Comparison of ENCODE assay signal across 14 cellular contexts in genomic region chr12:124800506-124800905, GRCh38.
DNase-seq lines count a peak whose midpoint lies in the region; ATAC-seq and TF ChIP-seq lines count a peak whose summit lies in the region.
"Had no signal": no experiment of that assay in that cellular context is flagged by ENCODE, and none has a peak within 500 bp of the region (broad histone marks: within the 10 kb centered on the region; RNA-seq: fewer than 3 reads in every experiment).

No MANE protein-coding gene starts in this region.

- no peak overlapping the region for H3K23ac ChIP-seq in IMR-90 (ENCODE audit: low read depth, low read length)

- H3K4me1 Mint-ChIP-seq in neural progenitor cell = peaks cover 36% of the 10 kb centered on the region
- peaks cover 28% of the 10 kb centered on the region for H3K4me1 Mint-ChIP-seq in stimulated activated memory B cell treated with anti-CD40 and anti-IgM and Interleukin-4, amounts not matched to agents 10 μg/mL and 1 μg/mL and 100 μg/mL, for 72 hours

- intact Hi-C loops in IMR-90 (cut with micrococcal nuclease) = no loop called here
- intact Hi-C loops in adrenal gland (cut with DNase I) = no loop called here

- H3K14ac ChIP-seq in IMR-90 (replicated peaks; ENCODE audit: low read depth, low read length) = no peak overlapping the region

- H3K4me1 ChIP-seq in IMR-90 (ENCODE audit: control insufficient read depth, insufficient read depth, low read length) (no peaks in the 10 kb centered on the region; the same call in 1 of the 2 replicates), adrenal gland (replicated peaks in 1 of 2) (peaks cover 8 to 51% of the 10 kb centered on the region in 2 donors), neural progenitor cell (peaks cover 16% of the 10 kb centered on the region), SK-N-SH (ENCODE audit: control insufficient read depth in 1 of 2, insufficient read depth in 2 of 2, low read depth in 1 of 2, low read length in 1 of 2) (peaks cover 0 to 24% of the 10 kb centered on the region in 2 experiments; a peak in 1 of 4 replicates)

- H2BK15ac ChIP-seq in IMR-90 (ENCODE audit: low read depth, low read length) = no peak overlapping the region

- H4K91ac ChIP-seq in IMR-90 (ENCODE audit: insufficient read depth, low read depth, low read length) = no peak overlapping the region

- H2BK20ac ChIP-seq in IMR-90 (ENCODE audit: low read depth, low read length) = no peak overlapping the region

- in situ Hi-C loops in IMR-90 (cut with MboI; ENCODE audit: low sequenced_read_pairs) = no loop called here

- H3K27ac ChIP-seq in IMR-90 (ENCODE audit: insufficient read depth, low read length) (no peak overlapping the region), adrenal gland (peak overlapping the region in 3 of 5 donors; percentile 62 to 73 (median 66)), neural progenitor cell (no peak overlapping the region), SK-N-SH (ENCODE audit: low read depth in 2 of 2, low read length in 1 of 2) (no peak overlapping the region)
- H3K27ac ChIP-seq: A549, C4-2B had no signal

- no peaks in the 10 kb centered on the region; the same call in 1 of the 2 replicates for H3K36me3 ChIP-seq in IMR-90 (ENCODE audit: control insufficient read depth, insufficient read depth, low read length)
- H3K36me3 ChIP-seq in adrenal gland (replicated peaks in 1 of 2) = peaks cover 0 to 53% of the 10 kb centered on the region in 2 donors
- H3K36me3 ChIP-seq in neural progenitor cell = no peaks in the 10 kb centered on the region
- H3K36me3 ChIP-seq in SK-N-SH (replicated peaks in 1 of 2; ENCODE audit: control insufficient read depth in 1 of 2, insufficient read depth in 2 of 2, low read length in 1 of 2) = no peaks in the 10 kb centered on the region

- no peak overlapping the region for H3K4ac ChIP-seq in IMR-90 (ENCODE audit: low read depth, low read length)

- no peaks in the 10 kb centered on the region for H3K9me3 Mint-ChIP-seq in neural progenitor cell
- H3K9me3 Mint-ChIP-seq in stimulated activated memory B cell treated with anti-CD40 and anti-IgM and Interleukin-4, amounts not matched to agents 10 μg/mL and 1 μg/mL and 100 μg/mL, for 72 hours = no peaks in the 10 kb centered on the region
- H3K9me3 Mint-ChIP-seq: CD4-positive, alpha-beta memory T cell; IgD-negative memory B cell had no signal

- no peak overlapping the region for H3K4me3 Mint-ChIP-seq in neural progenitor cell
- H3K4me3 Mint-ChIP-seq in stimulated activated memory B cell treated with anti-CD40 and anti-IgM and Interleukin-4, amounts not matched to agents 10 μg/mL and 1 μg/mL and 100 μg/mL, for 72 hours = no peak overlapping the region
- H3K4me3 Mint-ChIP-seq: CD4-positive, alpha-beta memory T cell; IgD-negative memory B cell had no signal

- no peak overlapping the region for H3K9ac ChIP-seq in IMR-90 (ENCODE audit: low read depth, low read length)
- H3K9ac ChIP-seq in neural progenitor cell = no peak overlapping the region
- no peak overlapping the region for H3K9ac ChIP-seq in SK-N-SH

- H3K79me2 ChIP-seq in neural progenitor cell (ENCODE audit: low read depth) (no peaks in the 10 kb centered on the region), SK-N-SH (ENCODE audit: insufficient read depth) (no peaks in the 10 kb centered on the region)

- H3K9me2 ChIP-seq in SK-N-SH = no peaks in the 10 kb centered on the region

- peaks cover 6% of the 10 kb centered on the region for H3K27me3 Mint-ChIP-seq in neural progenitor cell (ENCODE audit: insufficient read depth, low read depth)
- no peaks in the 10 kb centered on the region for H3K27me3 Mint-ChIP-seq in stimulated activated memory B cell treated with anti-CD40 and anti-IgM and Interleukin-4, amounts not matched to agents 10 μg/mL and 1 μg/mL and 100 μg/mL, for 72 hours
- H3K27me3 Mint-ChIP-seq: CD4-positive, alpha-beta memory T cell; IgD-negative memory B cell had no signal

- H4K5ac ChIP-seq in IMR-90 (ENCODE audit: low read depth, low read length) = no peak overlapping the region

- no peak for TF ChIP-seq RAD21 in IMR-90 (IDR thresholded peaks at IDR 0.05; ENCODE audit: low read length)
- TF ChIP-seq RAD21 in SK-N-SH (IDR thresholded peaks at IDR 0.05; ENCODE audit: low read length) = no peak

- H2AK5ac ChIP-seq in IMR-90 (ENCODE audit: low read depth, low read length) = no peak overlapping the region

- BruUV-seq in IMR-90 (replicated peaks; lab: Mats Ljungman, UMichigan) = no TSS peak

- no peaks in the 10 kb centered on the region for H3K27me3 ChIP-seq in IMR-90 (ENCODE audit: control insufficient read depth, insufficient read depth, low read length)
- no peaks in the 10 kb centered on the region for H3K27me3 ChIP-seq in adrenal gland
- H3K27me3 ChIP-seq in neural progenitor cell = no peaks in the 10 kb centered on the region
- no peaks in the 10 kb centered on the region for H3K27me3 ChIP-seq in SK-N-SH (ENCODE audit: insufficient read depth)
- H3K27me3 ChIP-seq: BE2C had no signal

- no peak overlapping the region for H2AFZ ChIP-seq in IMR-90 (replicated peaks; ENCODE audit: low read length, poor library complexity)
- no peak overlapping the region for H2AFZ ChIP-seq in neural progenitor cell (replicated peaks)
- no peak overlapping the region for H2AFZ ChIP-seq in SK-N-SH (ENCODE audit: low read depth)

- no peak overlapping the region for H3K56ac ChIP-seq in IMR-90 (ENCODE audit: extremely low read depth, insufficient read depth, low read length)

- 87% methylated on average over 3 of the region's 12 CpGs; no CpG with 5 or more reads in 1 of the 2 experiments for whole genome bisulfite sequencing in IMR-90 (ENCODE audit: extremely low coverage in 2 of 2, insufficient read length in 1 of 2), 2 experiments
- 83 to 90% (median 87%) methylated on average over 9 to 12 of the region's 12 CpGs for WGBS in adrenal gland, 4 donors
- 98% methylated on average over 12 of the region's 12 CpGs for WGBS in SK-N-SH (ENCODE audit: low lambda C conversion rate)

- no peaks in the 10 kb centered on the region for H4K20me1 ChIP-seq in IMR-90 (ENCODE audit: insufficient read depth, low read length)
- H4K20me1 ChIP-seq in neural progenitor cell (ENCODE audit: low read depth) = no peaks in the 10 kb centered on the region
- no peaks in the 10 kb centered on the region for H4K20me1 ChIP-seq in SK-N-SH (ENCODE audit: insufficient read depth)

- dilution Hi-C loops in IMR-90 (cut with HindIII; ENCODE audit: low sequenced_read_pairs, unreplicated experiment) = no loop called here

- no peak overlapping the region for H4K8ac ChIP-seq in IMR-90 (ENCODE audit: low read depth in 2 of 2, low read length in 2 of 2)

- peaks cover 7% of the 10 kb centered on the region for H3K36me3 Mint-ChIP-seq in neural progenitor cell
- peaks cover 64% of the 10 kb centered on the region for H3K36me3 Mint-ChIP-seq in stimulated activated memory B cell treated with anti-CD40 and anti-IgM and Interleukin-4, amounts not matched to agents 10 μg/mL and 1 μg/mL and 100 μg/mL, for 72 hours
- H3K36me3 Mint-ChIP-seq: CD4-positive, alpha-beta memory T cell had no signal

- H3K18ac ChIP-seq in IMR-90 (ENCODE audit: low read depth, low read length) = no peak overlapping the region

- no peak overlapping the region for H3K4me3 ChIP-seq in IMR-90 (ENCODE audit: insufficient read depth, low read depth, low read length)
- no peak overlapping the region for H3K4me3 ChIP-seq in adrenal gland
- H3K4me3 ChIP-seq in neural progenitor cell = no peak overlapping the region
- H3K4me3 ChIP-seq in SK-N-SH (ENCODE audit: low read depth in 2 of 2, low read length in 1 of 2) = no peak overlapping the region
- H3K4me3 ChIP-seq: A549 had no signal

- H3K9me3 ChIP-seq in IMR-90 (ENCODE audit: control insufficient read depth, insufficient read depth, low read length) (no peaks in the 10 kb centered on the region), adrenal gland (replicated peaks in 1 of 3) (no peaks in the 10 kb centered on the region), neural progenitor cell (ENCODE audit: low read depth) (no peaks in the 10 kb centered on the region), SK-N-SH (no peaks in the 10 kb centered on the region)
- H3K9me3 ChIP-seq: A549, BE2C had no signal

- TF ChIP-seq CTCF in IMR-90 (conservative IDR thresholded peaks at IDR 0.05; ENCODE audit: low read depth, low read length) (no peak), adrenal gland (IDR thresholded peaks at IDR 0.05) (no peak), neural progenitor cell (IDR thresholded peaks at IDR 0.05) (no peak), SK-N-SH (IDR thresholded peaks at IDR 0.05) (no peak), omental fat pad (IDR thresholded peaks at IDR 0.05) (no peak)

- CTCF ChIA-PET in IMR-90 (lab: Yijun Ruan, JAX) = no interaction called here
- CTCF ChIA-PET in SK-N-SH (lab: Yijun Ruan, JAX) = interaction anchor here (2.9 kb wide), 1 partner anchor 106 kb away, joined by 15 read pairs; no protein-coding TSS in a partner anchor

- DNase-seq in IMR-90 (no peak), adrenal gland (no peak), neural progenitor cell (ENCODE audit: low spot score) (no peak), SK-N-SH (no peak), omental fat pad (ENCODE audit: low spot score) (no peak), erythroblast (lab: John Stamatoyannopoulos, UW) (no peak)
- DNase-seq: BE2C; CD4-positive, alpha-beta memory T cell; DND-41; GDM1 had no signal

- 0 out of 2 replicates have a peak, but pooled peaks cover 6% of the 10 kb centered on the region for H3K9me1 ChIP-seq in IMR-90 (ENCODE audit: insufficient read depth, low read length)

- no peak overlapping the region for H2BK120ac ChIP-seq in IMR-90 (ENCODE audit: low read depth, low read length)

- no peaks in the 10 kb centered on the region for H3K79me1 ChIP-seq in IMR-90 (ENCODE audit: low read depth in 1 of 2, low read length in 2 of 2)

- H3F3A ChIP-seq in neural progenitor cell (ENCODE audit: low read depth) (peaks cover 13% of the 10 kb centered on the region), SK-N-SH (replicated peaks; ENCODE audit: insufficient read depth) (no peaks in the 10 kb centered on the region)

- no peak overlapping the region for H3K4me2 ChIP-seq in IMR-90 (ENCODE audit: low read depth, low read length)
- no peak overlapping the region for H3K4me2 ChIP-seq in neural progenitor cell
- no peak overlapping the region for H3K4me2 ChIP-seq in SK-N-SH
- H3K4me2 ChIP-seq: A549 had no signal

- no peak for TF ChIP-seq EP300 in SK-N-SH (IDR thresholded peaks at IDR 0.05; ENCODE audit: borderline replicate concordance in 1 of 2, low read depth in 1 of 2, low read length in 1 of 2)

- TF ChIP-seq POLR2A in IMR-90 (IDR thresholded peaks at IDR 0.05; ENCODE audit: low read depth, low read length) (no peak), adrenal gland (IDR thresholded peaks at IDR 0.05) (no peak), erythroblast (IDR thresholded peaks at IDR 0.05; ENCODE audit: low read length) (no peak)

- peak overlapping the region; percentile 60 for H3K27ac Mint-ChIP-seq in neural progenitor cell
- H3K27ac Mint-ChIP-seq in stimulated activated memory B cell treated with anti-CD40 and anti-IgM and Interleukin-4, amounts not matched to agents 10 μg/mL and 1 μg/mL and 100 μg/mL, for 72 hours = peak overlapping the region; percentile 40

- H2BK5ac ChIP-seq in IMR-90 (ENCODE audit: low read depth, low read length, poor library complexity, severe bottlenecking) = no peak overlapping the region

- POLR2A ChIA-PET in IMR-90 (lab: Charles Lee; ENCODE audit: unreplicated experiment) = no interaction called here
- POLR2A ChIA-PET in SK-N-SH (lab: Yijun Ruan, JAX) = interaction anchor here (2.0 kb wide), 1 partner anchor 37 kb away, joined by 6 read pairs; no protein-coding TSS in a partner anchor

- peak overlapping the region; percentile 84 for H2AK9ac ChIP-seq in IMR-90 (replicated peaks; ENCODE audit: low read depth, low read length, poor library complexity)

- ATAC-seq in IMR-90 (ENCODE audit: low read depth) (no peak), omental fat pad (ENCODE audit: low FRiP score) (no peak)
- ATAC-seq in stimulated activated memory B cell treated with anti-CD40 and anti-IgM and Interleukin-4, amounts not matched to agents 10 μg/mL and 1 μg/mL and 100 μg/mL, for 72 hours = no peak
- ATAC-seq: A549 had no signal

Comparison
In these comparisons a context has a peak if more than half of its experiments do, and no peak if none do; other contexts are left out.
1. H3K27ac ChIP-seq: peak in adrenal gland (3 of 5); none in IMR-90 (single experiment), neural progenitor cell (single experiment) and SK-N-SH (0 of 2).